ENCODE assay signal across 27 cellular contexts in the genomic region with DNA sequence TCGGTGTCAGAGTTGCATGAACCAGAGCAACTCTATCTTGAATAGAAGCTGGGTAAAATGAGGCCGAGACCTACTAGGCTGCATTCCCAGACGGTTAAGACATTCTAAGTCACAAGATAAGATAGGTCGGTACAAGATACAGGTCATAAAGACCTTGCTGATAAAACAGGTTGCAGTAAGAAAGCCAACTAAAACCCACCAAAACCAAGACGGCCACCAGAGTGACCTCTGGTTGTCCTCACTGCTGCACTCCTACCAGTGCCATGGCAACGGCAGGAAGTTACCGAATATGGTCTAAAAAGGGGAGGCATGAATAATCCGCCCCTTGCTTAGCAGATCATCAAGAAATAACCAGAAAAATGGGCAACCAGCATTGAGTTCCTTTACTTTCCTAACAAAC. TPM values are rescaled to one million over a fixed set of nuclear protein-coding genes. Genes with fewer than 3 reads are reported as not detected.
DNase-seq lines count a peak whose midpoint lies in the region; ATAC-seq, FAIRE-seq and TF ChIP-seq lines count a peak whose summit lies in the region.
"Had no signal": no experiment of that assay in that cellular context is flagged by ENCODE, and none has a peak within 500 bp of the region (broad histone marks: within the 10 kb centered on the region; RNA-seq: fewer than 3 reads in every experiment).

No MANE protein-coding gene starts in this region.

- FAIRE-seq in endothelial cell of umbilical vein (lab: Jason Lieb, UNC) (peak; percentile 21), small intestine (lab: Jason Lieb, UNC) (no peak)
- FAIRE-seq: pancreas had no signal

- H3K27ac ChIP-seq in endothelial cell of umbilical vein (ENCODE audit: insufficient read depth, low read depth, low read length) = no peak overlapping the region
- no peak overlapping the region for H3K27ac ChIP-seq in small intestine (ENCODE audit: low read depth in 1 of 2, low read length in 1 of 2)
- H3K27ac ChIP-seq in upper lobe of right lung = no peak overlapping the region
- H3K27ac ChIP-seq: dorsolateral prefrontal cortex, pancreas, Peyer's patch had no signal

- TF ChIP-seq CTCF in endothelial cell of umbilical vein (IDR thresholded peaks at IDR 0.05; ENCODE audit: extremely low read depth in 1 of 2, insufficient read depth in 1 of 2, low read depth in 1 of 2, low read length in 2 of 2) (no peak), upper lobe of right lung (IDR thresholded peaks at IDR 0.05) (no peak)

- DNase-seq in ELR (ENCODE audit: low read depth) = peak; percentile 24
- peak; percentile 44 for DNase-seq in RPMI7951 (ENCODE audit: low read depth)
- no peak for DNase-seq in endothelial cell of umbilical vein (ENCODE audit: low read depth, low spot score)
- peak; percentile 29 for DNase-seq in small intestine
- no peak for DNase-seq in activated T-cell treated with anti-CD3 and anti-CD28 coated beads, Interleukin-2, amount 50 U/mL, for 72 hours
- no peak for DNase-seq in NCI-H1694 (lab: John Stamatoyannopoulos, UW)
- DNase-seq in upper lobe of right lung = no peak
- DNase-seq: activated CD4-positive, alpha-beta T cell treated with anti-CD3 and anti-CD28 coated beads for 48 hours; activated naive CD4-positive, alpha-beta T cell treated with anti-CD3 and anti-CD28 coated beads for 36 hours; activated T-cell treated with anti-CD3 and anti-CD28 coated beads, Interleukin-2, amount 50 U/mL, for 48 hours; amygdala; CD4-positive, CD25-positive, alpha-beta regulatory T cell; dorsolateral prefrontal cortex; foreskin fibroblast; Karpas-422; NCI-H1092; NCI-H187 treated with DMSO at 0.1 percent for 48 hours; NCI-H526 treated with DMSO at 0.1 percent for 48 hours; pancreas; Peyer's patch; right cardiac atrium; stimulated activated CD4-positive, alpha-beta T cell treated with anti-CD3 and anti-CD28 coated beads, Interleukin-4, amount 100 ng/mL, for 4 hours; stimulated activated naive CD4-positive, alpha-beta T cell treated with Interleukin-2 at 50 U/mL for 16 hours had no signal

- peaks cover 38% of the 10 kb centered on the region for H3K4me1 Mint-ChIP-seq in activated T-cell treated with anti-CD3 and anti-CD28 coated beads, Interleukin-2, amount 50 U/mL, for 72 hours (ENCODE audit: low read depth)

- dilution Hi-C loops in endothelial cell of umbilical vein (cut with MboI; ENCODE audit: extremely low pct_ligation_motif_present, low sequenced_read_pairs) = no loop called here

- H3K4me3 ChIP-seq in endothelial cell of umbilical vein (replicated peaks in 1 of 3; ENCODE audit: insufficient read depth in 1 of 3, low read depth in 1 of 3, low read length in 3 of 3) (no peak overlapping the region), small intestine (ENCODE audit: low read depth in 1 of 2, low read length in 2 of 2) (no peak overlapping the region), upper lobe of right lung (no peak overlapping the region)
- H3K4me3 ChIP-seq: dorsolateral prefrontal cortex, GM23338, pancreas, Peyer's patch had no signal

- peaks cover 0 to 5% of the 10 kb centered on the region in 2 experiments for H3K36me3 ChIP-seq in endothelial cell of umbilical vein (ENCODE audit: control insufficient read depth in 2 of 2, extremely low read depth in 1 of 2, insufficient read depth in 2 of 2, low read length in 2 of 2)
- peaks cover under 1 to 7% of the 10 kb centered on the region in 2 donors for H3K36me3 ChIP-seq in small intestine (ENCODE audit: control insufficient read depth in 2 of 2, insufficient read depth in 2 of 2, low read length in 2 of 2)
- H3K36me3 ChIP-seq in upper lobe of right lung = peaks cover 20% of the 10 kb centered on the region

- no peak overlapping the region for H3K9ac ChIP-seq in endothelial cell of umbilical vein (replicated peaks; ENCODE audit: extremely low read depth, insufficient read depth, low read length)

- no peak overlapping the region for H3K27ac Mint-ChIP-seq in activated T-cell treated with anti-CD3 and anti-CD28 coated beads, Interleukin-2, amount 50 U/mL, for 72 hours
- H3K27ac Mint-ChIP-seq: activated naive CD4-positive, alpha-beta T cell treated with anti-CD3 and anti-CD28 coated beads for 36 hours; CD4-positive, CD25-positive, alpha-beta regulatory T cell; GM23338; mesothelial cell of epicardium had no signal

- no peak overlapping the region for H3K4me2 ChIP-seq in endothelial cell of umbilical vein (ENCODE audit: insufficient read depth, low read length)
- H3K4me2 ChIP-seq: GM23338 had no signal

- BruUV-seq in endothelial cell of umbilical vein (replicated peaks; lab: Mats Ljungman, UMichigan) = no TSS peak

- WGBS in small intestine, 3 donors = 23 to 55% (median 47%) methylated on average over 8 of the region's 8 CpGs

- H4K20me1 ChIP-seq in endothelial cell of umbilical vein (replicated peaks; ENCODE audit: control insufficient read depth, extremely low read depth, insufficient read depth, low read length) = no peaks in the 10 kb centered on the region

- TF ChIP-seq POLR2A in endothelial cell of umbilical vein (IDR thresholded peaks at IDR 0.05; ENCODE audit: low read depth, low read length) = no peak

- H2AFZ ChIP-seq in endothelial cell of umbilical vein (ENCODE audit: low read depth, low read length) = no peak overlapping the region
- H2AFZ ChIP-seq: GM23338 had no signal

- no peaks in the 10 kb centered on the region for H3K9me1 ChIP-seq in endothelial cell of umbilical vein (replicated peaks; ENCODE audit: control insufficient read depth, extremely low read depth, insufficient read depth, low read length)

- CTCF ChIA-PET in endothelial cell of umbilical vein (lab: Charles Lee) = no interaction called here

- H3K9me3 ChIP-seq in endothelial cell of umbilical vein (replicated peaks; ENCODE audit: control insufficient read depth, insufficient read depth, low read length) (no peaks in the 10 kb centered on the region), small intestine (ENCODE audit: control insufficient read depth, low read depth) (no peaks in the 10 kb centered on the region), upper lobe of right lung (no peaks in the 10 kb centered on the region)
- H3K9me3 ChIP-seq: pancreas, Peyer's patch had no signal

- H3K27me3 ChIP-seq in endothelial cell of umbilical vein (ENCODE audit: control insufficient read depth in 2 of 2, insufficient read depth in 2 of 2, low read length in 2 of 2) (peaks cover 0 to 2% of the 10 kb centered on the region in 2 experiments), small intestine (ENCODE audit: control insufficient read depth in 2 of 2, insufficient read depth in 2 of 2, low read length in 2 of 2) (no peaks in the 10 kb centered on the region), upper lobe of right lung (no peaks in the 10 kb centered on the region)
- H3K27me3 ChIP-seq: dorsolateral prefrontal cortex, pancreas, Peyer's patch had no signal

- H3K9me3 Mint-ChIP-seq in activated T-cell treated with anti-CD3 and anti-CD28 coated beads, Interleukin-2, amount 50 U/mL, for 72 hours = no peaks in the 10 kb centered on the region
- H3K9me3 Mint-ChIP-seq: activated naive CD4-positive, alpha-beta T cell treated with anti-CD3 and anti-CD28 coated beads for 36 hours; GM23338; mesothelial cell of epicardium; natural killer cell treated with Interleukin-12 subunit alpha and Interleukin-12 subunit beta and Interleukin-15 and Interleukin-18, amount 100 ng/mL, for 72 hours had no signal

- H3K79me2 ChIP-seq in endothelial cell of umbilical vein (ENCODE audit: control insufficient read depth, insufficient read depth, low read length) = no peaks in the 10 kb centered on the region

- intact Hi-C loops in endothelial cell of umbilical vein (cut with micrococcal nuclease) (no loop called here), upper lobe of right lung (cut with DNase I) (loop anchor here (10.0 kb wide), 1 partner anchor 105 kb away; no protein-coding TSS in a partner anchor)

- no peaks in the 10 kb centered on the region for H3K27me3 Mint-ChIP-seq in activated T-cell treated with anti-CD3 and anti-CD28 coated beads, Interleukin-2, amount 50 U/mL, for 72 hours (ENCODE audit: low read depth)
- H3K27me3 Mint-ChIP-seq: natural killer cell treated with Interleukin-12 subunit alpha and Interleukin-12 subunit beta and Interleukin-15 and Interleukin-18, amount 100 ng/mL, for 72 hours had no signal

- no peak for ATAC-seq in activated T-cell treated with anti-CD3 and anti-CD28 coated beads, Interleukin-2, amount 50 U/mL, for 72 hours (replicated peaks in 1 of 2)
- no peak for ATAC-seq in upper lobe of right lung
- ATAC-seq: GM23338; left lobe of liver; natural killer cell treated with Interleukin-12 subunit alpha and Interleukin-12 subunit beta and Interleukin-15 and Interleukin-18, amount 100 ng/mL, for 72 hours; pancreas; right cardiac atrium had no signal

- H3K4me1 ChIP-seq in endothelial cell of umbilical vein (ENCODE audit: control insufficient read depth, extremely low read depth, insufficient read depth, low read length) (peaks cover 6% of the 10 kb centered on the region), small intestine (ENCODE audit: control insufficient read depth in 2 of 2, insufficient read depth in 1 of 2, low read depth in 1 of 2, low read length in 1 of 2) (peaks cover 0 to 2% of the 10 kb centered on the region in 2 donors), upper lobe of right lung (peaks cover 14% of the 10 kb centered on the region)

- H3K36me3 Mint-ChIP-seq in activated T-cell treated with anti-CD3 and anti-CD28 coated beads, Interleukin-2, amount 50 U/mL, for 72 hours (ENCODE audit: insufficient read depth in 2 of 2) = peaks cover 7 to 9% of the 10 kb centered on the region in 2 donors

- no peak overlapping the region for H3K4me3 Mint-ChIP-seq in activated T-cell treated with anti-CD3 and anti-CD28 coated beads, Interleukin-2, amount 50 U/mL, for 72 hours
- H3K4me3 Mint-ChIP-seq: activated naive CD4-positive, alpha-beta T cell treated with anti-CD3 and anti-CD28 coated beads for 36 hours; GM23338; mesothelial cell of epicardium; natural killer cell treated with Interleukin-12 subunit alpha and Interleukin-12 subunit beta and Interleukin-15 and Interleukin-18, amount 100 ng/mL, for 72 hours had no signal

- POLR2A ChIA-PET in endothelial cell of umbilical vein (lab: Charles Lee) = interaction anchor here (1.1 kb wide), 1 partner anchor 11 kb away, joined by 3 read pairs; a partner anchor contains a TSS

RNA-seq across cellular contexts. Expression of a gene that starts 2.4 kb away (rescaled TPM):
- total RNA-seq in RPMI7951 (2014; rRNA removed; shearing (Covaris generic)) = 36.8 and 47.9 TPM in 2 replicates
- total RNA-seq in endothelial cell of umbilical vein = 48.8 and 50.2 TPM in 2 replicates
- 31.4 and 35.8 TPM in 2 replicates for polyA plus RNA-seq in endothelial cell of umbilical vein
- polyA plus RNA-seq in endothelial cell of umbilical vein (2011; cell fraction: cytosol; rRNA removed) = 32.1 and 34.3 TPM in 2 replicates
- 66.6 and 85.2 TPM in 2 replicates for polyA plus RNA-seq in endothelial cell of umbilical vein (2011; cell fraction: nucleus; rRNA removed)
- polyA plus RNA-seq in endothelial cell of umbilical vein (2012) = 22.8 and 28.2 TPM in 2 replicates
- 55.9 and 86.6 TPM in 2 replicates for polyA minus RNA-seq in endothelial cell of umbilical vein
- 41.8 TPM for polyA minus RNA-seq in endothelial cell of umbilical vein (2011; cell fraction: cytosol; rRNA and poly(A)+ RNA removed)
- polyA minus RNA-seq in endothelial cell of umbilical vein (2011; cell fraction: nucleus; rRNA and poly(A)+ RNA removed) = 46.8 and 48.1 TPM in 2 replicates
- polyA plus RNA-seq in small intestine = 10 to 100 TPM; 68.2 to 76.7 (median 73.9) TPM
- total RNA-seq in activated T-cell treated with anti-CD3 and anti-CD28 coated beads, Interleukin-2, amount 50 U/mL, for 72 hours = 100 to 1,000 TPM in 1 of 2 donors, 10 to 100 TPM in 1; 86.4 to 105 TPM
- 77.5 TPM for total RNA-seq in upper lobe of right lung

RNA-seq across cellular contexts. Expression of a gene that starts 10.9 kb away (rescaled TPM):
- total RNA-seq in RPMI7951 (2014; rRNA removed; shearing (Covaris generic)) = 38.3 and 54.8 TPM in 2 replicates
- 46.4 and 62.0 TPM in 2 replicates for total RNA-seq in endothelial cell of umbilical vein
- 110 and 113 TPM in 2 replicates for polyA plus RNA-seq in endothelial cell of umbilical vein
- polyA plus RNA-seq in endothelial cell of umbilical vein (2011; cell fraction: cytosol; rRNA removed) = 57.1 and 72.8 TPM in 2 replicates
- polyA plus RNA-seq in endothelial cell of umbilical vein (2011; cell fraction: nucleus; rRNA removed) = 51.1 and 56.5 TPM in 2 replicates
- 34.9 and 40.6 TPM in 2 replicates for polyA plus RNA-seq in endothelial cell of umbilical vein (2012)
- 11.2 and 12.8 TPM in 2 replicates for polyA minus RNA-seq in endothelial cell of umbilical vein
- 66.3 TPM for polyA minus RNA-seq in endothelial cell of umbilical vein (2011; cell fraction: cytosol; rRNA and poly(A)+ RNA removed)
- 12.2 and 13.6 TPM in 2 replicates for polyA minus RNA-seq in endothelial cell of umbilical vein (2011; cell fraction: nucleus; rRNA and poly(A)+ RNA removed)
- polyA plus RNA-seq in small intestine = 10 to 100 TPM; 50.1 to 65.1 (median 50.3) TPM
- 10 to 100 TPM; 35.4 to 37.1 TPM for total RNA-seq in activated T-cell treated with anti-CD3 and anti-CD28 coated beads, Interleukin-2, amount 50 U/mL, for 72 hours
- total RNA-seq in upper lobe of right lung = 42.5 TPM

RNA-seq across cellular contexts. Expression of a gene that starts 46.9 kb away (rescaled TPM):
- total RNA-seq in RPMI7951 (2014; rRNA removed; shearing (Covaris generic)) = 33.3 and 34.2 TPM in 2 replicates
- total RNA-seq in endothelial cell of umbilical vein (105 and 106 TPM in 2 replicates), upper lobe of right lung (68.2 TPM)
- polyA plus RNA-seq in endothelial cell of umbilical vein (78.7 and 89.5 TPM in 2 replicates), small intestine (10 to 100 TPM; 32.2 to 40.5 (median 33.0) TPM)
- 53.2 and 65.2 TPM in 2 replicates for polyA plus RNA-seq in endothelial cell of umbilical vein (2011; cell fraction: cytosol; rRNA removed)
- 150 and 181 TPM in 2 replicates for polyA plus RNA-seq in endothelial cell of umbilical vein (2011; cell fraction: nucleus; rRNA removed)
- 89.6 and 100 TPM in 2 replicates for polyA plus RNA-seq in endothelial cell of umbilical vein (2012)
- 45.7 and 70.9 TPM in 2 replicates for polyA minus RNA-seq in endothelial cell of umbilical vein
- 35.8 TPM for polyA minus RNA-seq in endothelial cell of umbilical vein (2011; cell fraction: cytosol; rRNA and poly(A)+ RNA removed)
- polyA minus RNA-seq in endothelial cell of umbilical vein (2011; cell fraction: nucleus; rRNA and poly(A)+ RNA removed) = 66.0 and 73.1 TPM in 2 replicates
- 100 to 1,000 TPM; 116 to 121 TPM for total RNA-seq in activated T-cell treated with anti-CD3 and anti-CD28 coated beads, Interleukin-2, amount 50 U/mL, for 72 hours

Comparison
In these comparisons a context has a peak if more than half of its experiments do, and no peak if none do; other contexts are left out.
1. DNase-seq: peak in ELR (single experiment), RPMI7951 (single experiment) and small intestine (single experiment); none in endothelial cell of umbilical vein (single experiment), activated T-cell treated with anti-CD3 and anti-CD28 coated beads, Interleukin-2, amount 50 U/mL, for 72 hours (0 of 2), NCI-H1694 (single experiment) and upper lobe of right lung (single experiment).